Comparison of ENCODE assay signal across 8 cellular contexts in the genomic region with DNA sequence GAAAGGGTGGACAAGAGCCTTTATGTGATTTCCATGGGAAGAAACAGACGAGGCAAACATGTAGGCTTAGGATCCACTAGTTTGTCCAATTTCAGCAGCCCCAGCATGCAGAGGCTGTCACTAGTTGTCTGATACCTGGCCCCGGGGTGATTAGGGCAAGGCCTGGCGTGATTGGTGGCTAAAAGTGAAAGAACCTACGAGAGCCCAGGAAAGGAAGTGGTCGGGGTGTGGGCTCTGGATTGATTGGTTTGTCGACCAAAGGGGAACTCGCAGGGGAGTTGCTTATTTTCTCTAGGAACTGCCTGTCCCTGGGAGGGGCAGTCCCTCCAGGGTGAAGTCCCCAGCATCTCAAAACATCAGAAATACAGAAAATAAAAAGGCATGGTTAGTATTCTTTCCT.
DNase-seq lines count a peak whose midpoint lies in the region; ATAC-seq lines count a peak whose summit lies in the region.

No MANE protein-coding gene starts in this region.

- H3K36me3 Mint-ChIP-seq in stimulated activated naive B cell treated with anti-CD40 and anti-IgM and Interleukin-4, amounts not matched to agents 10 μg/mL and 1 μg/mL and 100 μg/mL, for 72 hours = no peaks in the 10 kb centered on the region

- intact Hi-C loops in left cardiac atrium (cut with DNase I) = no loop called here

- H3K4me1 Mint-ChIP-seq in stimulated activated naive B cell treated with anti-CD40 and anti-IgM and Interleukin-4, amounts not matched to agents 10 μg/mL and 1 μg/mL and 100 μg/mL, for 72 hours = peaks cover 2 to 7% of the 10 kb centered on the region in 2 donors

- peaks cover 6 to 11% of the 10 kb centered on the region in 2 donors for H3K9me3 Mint-ChIP-seq in stimulated activated naive B cell treated with anti-CD40 and anti-IgM and Interleukin-4, amounts not matched to agents 10 μg/mL and 1 μg/mL and 100 μg/mL, for 72 hours

- H3K27ac Mint-ChIP-seq in stimulated activated naive B cell treated with anti-CD40 and anti-IgM and Interleukin-4, amounts not matched to agents 10 μg/mL and 1 μg/mL and 100 μg/mL, for 72 hours = no peak overlapping the region

- DNase-seq in CD1c-positive myeloid dendritic cell (ENCODE audit: extremely low spot score) (peak; percentile 16), left cardiac atrium (no peak), NCI-H2081 treated with DMSO at 0.1 percent for 48 hours (lab: John Stamatoyannopoulos, UW) (no peak), kidney glomerular epithelial cell (lab: John Stamatoyannopoulos, UW) (no peak)
- peak; percentile 9 for DNase-seq in activated CD4-positive, CD25-positive, alpha-beta regulatory T cell treated with anti-CD3 and anti-CD28 coated beads, Interleukin-2, amount 50 U/mL, for 16 hours (ENCODE audit: low read depth, low spot score)
- peak; percentile 64 for DNase-seq in stimulated activated naive B cell treated with anti-CD40 and anti-IgM and Interleukin-4, amounts not matched to agents 10 μg/mL and 1 μg/mL and 100 μg/mL, for 72 hours

- peaks cover 0 to 13% of the 10 kb centered on the region in 2 donors for H3K27me3 Mint-ChIP-seq in stimulated activated naive B cell treated with anti-CD40 and anti-IgM and Interleukin-4, amounts not matched to agents 10 μg/mL and 1 μg/mL and 100 μg/mL, for 72 hours

- peak overlapping the region; percentile 55 to 59 for H3K4me3 Mint-ChIP-seq in stimulated activated naive B cell treated with anti-CD40 and anti-IgM and Interleukin-4, amounts not matched to agents 10 μg/mL and 1 μg/mL and 100 μg/mL, for 72 hours

- ATAC-seq in GM19463 (IDR thresholded peaks at IDR 0.05; ENCODE audit: unreplicated experiment) (peak; percentile 98), HG03469 (IDR thresholded peaks at IDR 0.05; ENCODE audit: unreplicated experiment) (peak; percentile 96), left cardiac atrium (peak; percentile 47 to 54)
- ATAC-seq in stimulated activated naive B cell treated with anti-CD40 and anti-IgM and Interleukin-4, amounts not matched to agents 10 μg/mL and 1 μg/mL and 100 μg/mL, for 72 hours (replicated peaks) = peak; percentile 99 to 100

Comparison
In these comparisons a context has a peak if more than half of its experiments do, and no peak if none do; other contexts are left out.
1. DNase-seq: peak in CD1c-positive myeloid dendritic cell (single experiment), activated CD4-positive, CD25-positive, alpha-beta regulatory T cell treated with anti-CD3 and anti-CD28 coated beads, Interleukin-2, amount 50 U/mL, for 16 hours (single experiment) and stimulated activated naive B cell treated with anti-CD40 and anti-IgM and Interleukin-4, amounts not matched to agents 10 μg/mL and 1 μg/mL and 100 μg/mL, for 72 hours (single experiment); none in left cardiac atrium (single experiment), NCI-H2081 treated with DMSO at 0.1 percent for 48 hours (single experiment) and kidney glomerular epithelial cell (single experiment).
2. Peak in every context shown above with its lines, with median percentiles within 50 percentile points of each other: ATAC-seq.